26 cellular contexts compared by ENCODE assay signal in genomic region chr16:48930951-48931553, GRCh38.
"Had no signal": no experiment of that assay in that cellular context is flagged by ENCODE, and none has a peak within 500 bp of the region (broad histone marks: within the 10 kb centered on the region; RNA-seq: fewer than 3 reads in every experiment).

No MANE protein-coding gene starts in this region.

- H3K4me3 ChIP-seq: coronary artery, esophagus muscularis mucosa, gastroesophageal sphincter, heart right ventricle, left lung, pancreas, smooth muscle cell, stomach, tibial artery, upper lobe of left lung had no signal

- H3K27me3 ChIP-seq: esophagus muscularis mucosa, foreskin keratinocyte, gastroesophageal sphincter, left lung, pancreas, stomach, tibial artery, upper lobe of left lung had no signal

- H3K27ac Mint-ChIP-seq: naive thymus-derived CD8-positive, alpha-beta T cell; nephron progenitor cell had no signal

- DNase-seq: dermis blood vessel endothelial cell; effector memory CD4-positive, alpha-beta T cell; foreskin keratinocyte; heart right ventricle; hippocampal formation; left cardiac atrium; left lung; mesendoderm; midbrain; naive thymus-derived CD8-positive, alpha-beta T cell; nephron progenitor cell; occipital lobe; pancreas; stimulated activated CD4-positive, alpha-beta T cell treated with anti-CD3 and anti-CD28 coated beads, Interleukin-12 subunit alpha, Interleukin-12 subunit beta, amount 100 ng/mL, for 4 hours; stimulated activated CD4-positive, alpha-beta T cell treated with anti-CD3 and anti-CD28 coated beads, Interleukin-1b, Interleukin-23, amount 100 ng/mL, for 48 hours; stimulated activated CD4-positive, alpha-beta T cell treated with anti-CD3 and anti-CD28 coated beads, Interleukin-4, amount 100 ng/mL, for 1 hour; stimulated activated CD8-positive, alpha-beta memory T cell treated with anti-CD3 and anti-CD28 coated beads, Interleukin-4, amount 100 ng/mL, for 48 hours; stimulated activated naive CD4-positive, alpha-beta T cell; stomach; tibial artery; upper lobe of left lung had no signal

- H3K9me3 ChIP-seq: pancreas, tibial artery, upper lobe of left lung had no signal

- H3K4me2 ChIP-seq: smooth muscle cell had no signal

- H3K4me3 Mint-ChIP-seq: naive thymus-derived CD8-positive, alpha-beta T cell; nephron progenitor cell had no signal

- H3K4me1 Mint-ChIP-seq: naive thymus-derived CD8-positive, alpha-beta T cell; nephron progenitor cell had no signal

- H3K36me3 ChIP-seq: esophagus muscularis mucosa, gastroesophageal sphincter, heart right ventricle, left lung, pancreas, stomach, tibial artery, upper lobe of left lung had no signal

- ATAC-seq: foreskin keratinocyte; gastroesophageal sphincter; heart right ventricle; left cardiac atrium; left lung; naive thymus-derived CD8-positive, alpha-beta T cell; pancreas; sciatic nerve had no signal

- H3K4me1 ChIP-seq: esophagus muscularis mucosa, foreskin keratinocyte, gastroesophageal sphincter, heart right ventricle, left lung, pancreas, stomach, tibial artery, upper lobe of left lung had no signal

- H3K27ac ChIP-seq: coronary artery, esophagus muscularis mucosa, foreskin keratinocyte, gastroesophageal sphincter, heart right ventricle, left lung, pancreas, stomach, tibial artery, upper lobe of left lung had no signal

- H3K36me3 Mint-ChIP-seq: naive thymus-derived CD8-positive, alpha-beta T cell had no signal
